Comparison of ENCODE assay signal across 17 cellular contexts in the genomic region with DNA sequence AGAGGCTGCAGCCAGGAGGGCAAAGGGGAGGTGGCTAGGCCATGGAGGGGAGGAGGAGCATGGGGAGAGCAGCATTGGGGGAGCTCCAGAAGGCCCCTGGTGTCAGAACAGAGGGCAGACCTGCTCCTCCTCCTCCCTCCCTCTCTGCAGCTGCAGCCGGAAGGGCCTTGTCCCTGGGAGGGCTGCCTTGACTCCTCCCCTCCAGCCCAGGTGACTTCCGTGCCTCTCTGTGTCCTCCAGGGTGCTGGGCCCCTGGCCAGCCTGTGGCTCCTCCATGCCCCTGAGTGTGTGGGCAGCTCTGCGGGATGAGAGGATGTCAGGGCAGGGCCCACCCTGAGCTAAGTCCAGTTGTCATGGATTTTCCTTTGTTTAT.
A peak's percentile ranks its signal among the peaks of the same experiment; 100 is the strongest.
DNase-seq lines count a peak whose midpoint lies in the region; ATAC-seq and TF ChIP-seq lines count a peak whose summit lies in the region.
"Had no signal": no experiment of that assay in that cellular context is flagged by ENCODE, and none has a peak within 500 bp of the region (broad histone marks: within the 10 kb centered on the region; RNA-seq: fewer than 3 reads in every experiment).

No MANE protein-coding gene starts in this region.

- no peak overlapping the region for H3K4me3 ChIP-seq in BLaER1
- no peak overlapping the region for H3K4me3 ChIP-seq in hepatocyte
- no peak overlapping the region for H3K4me3 ChIP-seq in thyroid gland (replicated peaks in 1 of 3)
- no peak overlapping the region for H3K4me3 ChIP-seq in sigmoid colon

- H3K27ac ChIP-seq in BLaER1: no peak overlapping the region
- peak overlapping the region; percentile 76 for H3K27ac ChIP-seq in hepatocyte
- no peak overlapping the region for H3K27ac ChIP-seq in thyroid gland
- no peak overlapping the region for H3K27ac ChIP-seq in sigmoid colon
- H3K27ac ChIP-seq: VCaP had no signal

- peak; percentile 29 for DNase-seq in Daoy (ENCODE audit: low read depth)
- peak; percentile 26 for DNase-seq in NCI-H2107 treated with DMSO at 0.1 percent for 48 hours (lab: John Stamatoyannopoulos, UW; ENCODE audit: unreplicated experiment)
- DNase-seq in hepatocyte (ENCODE audit: low spot score): peak; percentile 32
- no peak for DNase-seq in thyroid gland
- no peak for DNase-seq in stimulated activated naive CD8-positive, alpha-beta T cell treated with anti-CD3 and anti-CD28 coated beads, Interleukin-15, Interleukin-2, amounts not matched to agents 100 U/mL and 50 U/mL, for 24 hours
- DNase-seq in sigmoid colon: no peak
- DNase-seq: activated CD4-positive, alpha-beta T cell treated with anti-CD3 and anti-CD28 coated beads, Interleukin-2, amount 50 U/mL, for 4 hours; activated naive CD4-positive, alpha-beta T cell treated with anti-CD3 and anti-CD28 coated beads, Interleukin-2, amount 10 ng/mL, durations not matched to agents 7 days and 5 days; activated T-cell treated with anti-CD3 and anti-CD28 coated beads, Interleukin-2, amount 50 U/mL, for 24 hours; Caco-2; IMR-90; SIG-M5; stimulated activated CD4-positive, alpha-beta T cell treated with anti-CD3 and anti-CD28 coated beads, Interleukin-2, amount 100 ng/mL, for 48 hours had no signal

- TF ChIP-seq EP300 in sigmoid colon (IDR thresholded peaks at IDR 0.05): no peak

- H3K4me2 ChIP-seq in BLaER1 (peak overlapping the region; percentile 57), hepatocyte (no peak overlapping the region)

- H3K4me1 ChIP-seq in BLaER1: peaks cover 52% of the 10 kb centered on the region
- peaks cover 7% of the 10 kb centered on the region for H3K4me1 ChIP-seq in hepatocyte (ENCODE audit: insufficient read depth)
- H3K4me1 ChIP-seq in thyroid gland: no peaks in the 10 kb centered on the region
- peaks cover 0 to 20% (median 14%) of the 10 kb centered on the region in 4 donors for H3K4me1 ChIP-seq in sigmoid colon
- H3K4me1 ChIP-seq: Caco-2 had no signal

- H3K9ac ChIP-seq in BLaER1: no peak overlapping the region

- H3K79me2 ChIP-seq in hepatocyte: no peaks in the 10 kb centered on the region

- H3K36me3 ChIP-seq in BLaER1 (no peaks in the 10 kb centered on the region), hepatocyte (replicated peaks; ENCODE audit: insufficient read depth, low read depth) (no peaks in the 10 kb centered on the region), thyroid gland (no peaks in the 10 kb centered on the region), sigmoid colon (no peaks in the 10 kb centered on the region)

- no peak for ATAC-seq in stimulated activated naive CD8-positive, alpha-beta T cell treated with anti-CD3 and anti-CD28 coated beads, Interleukin-15, Interleukin-2, amounts not matched to agents 100 U/mL and 50 U/mL, for 24 hours
- ATAC-seq in GM18907 (IDR thresholded peaks at IDR 0.05; ENCODE audit: unreplicated experiment): no peak
- ATAC-seq: natural killer cell treated with Interleukin-12 subunit alpha and Interleukin-12 subunit beta and Interleukin-15 and Interleukin-18, amount 100 ng/mL, for 72 hours had no signal

- H2AFZ ChIP-seq in hepatocyte: no peak overlapping the region

- whole genome bisulfite sequencing in hepatocyte (ENCODE audit: low lambda C conversion rate, missing lambda C conversion rate): 62% methylated on average over 3 of the region's 3 CpGs
- WGBS in thyroid gland, 2 donors: 37% methylated on average over 3 of the region's 3 CpGs; no CpG with 5 or more reads in 1 of the 2 donors
- 24 to 48% methylated on average over 3 of the region's 3 CpGs for WGBS in sigmoid colon, 2 donors

- H3K9me2 ChIP-seq in hepatocyte (replicated peaks; ENCODE audit: insufficient read depth): no peaks in the 10 kb centered on the region

- intact Hi-C loops in thyroid gland (cut with DNase I) (loop anchor here (10.0 kb wide), 1 partner anchor 976 kb away; no protein-coding TSS in a partner anchor), sigmoid colon (cut with DNase I) (no loop called here)

- TF ChIP-seq CTCF in hepatocyte (IDR thresholded peaks at IDR 0.05; ENCODE audit: poor library complexity) (no peak), thyroid gland (IDR thresholded peaks at IDR 0.05) (no peak), sigmoid colon (IDR thresholded peaks at IDR 0.05) (no peak)

- H3K27me3 ChIP-seq in BLaER1: no peaks in the 10 kb centered on the region
- H3K27me3 ChIP-seq in hepatocyte: no peaks in the 10 kb centered on the region
- no peaks in the 10 kb centered on the region for H3K27me3 ChIP-seq in thyroid gland
- peaks cover 19 to 28% (median 27%) of the 10 kb centered on the region in 3 donors for H3K27me3 ChIP-seq in sigmoid colon

- H4K20me1 ChIP-seq in BLaER1 (no peaks in the 10 kb centered on the region), hepatocyte (ENCODE audit: insufficient read depth, poor library complexity, severe bottlenecking) (no peaks in the 10 kb centered on the region)

- TF ChIP-seq POLR2A in thyroid gland (IDR thresholded peaks at IDR 0.05): no peak
- TF ChIP-seq POLR2A in sigmoid colon (IDR thresholded peaks at IDR 0.05): no peak

- H3K9me3 ChIP-seq in BLaER1: no peaks in the 10 kb centered on the region
- no peaks in the 10 kb centered on the region for H3K9me3 ChIP-seq in hepatocyte (ENCODE audit: low read depth)
- no peaks in the 10 kb centered on the region for H3K9me3 ChIP-seq in thyroid gland
- no peaks in the 10 kb centered on the region for H3K9me3 ChIP-seq in sigmoid colon
- H3K9me3 ChIP-seq: Caco-2 had no signal

Comparison
In these comparisons a context has a peak if more than half of its experiments do, and no peak if none do; other contexts are left out.
1. DNase-seq: peak in Daoy (single experiment), NCI-H2107 treated with DMSO at 0.1 percent for 48 hours (single experiment) and hepatocyte (single experiment); none in thyroid gland (0 of 2), stimulated activated naive CD8-positive, alpha-beta T cell treated with anti-CD3 and anti-CD28 coated beads, Interleukin-15, Interleukin-2, amounts not matched to agents 100 U/mL and 50 U/mL, for 24 hours (single experiment) and sigmoid colon (single experiment).